In genomic region chr7:130887182-130888016, GRCh38 we compare ENCODE assay signal across 9 cellular contexts.
DNase-seq lines count a peak whose midpoint lies in the region; ATAC-seq, FAIRE-seq and TF ChIP-seq lines count a peak whose summit lies in the region.
"Had no signal": no experiment of that assay in that cellular context is flagged by ENCODE, and none has a peak within 500 bp of the region (broad histone marks: within the 10 kb centered on the region; RNA-seq: fewer than 3 reads in every experiment).

No MANE protein-coding gene starts in this region.

- TF ChIP-seq RAD21 in K562 (CRISPR knock-in tag; conservative IDR thresholded peaks at IDR 0.05 in 1 of 2, IDR thresholded peaks at IDR 0.05 in 1 of 2): no peak

- POLR2A ChIA-PET in A673 (lab: Charles Lee; ENCODE audit: low non-redundant PET): no interaction called here
- POLR2A ChIA-PET in K562 (lab: Yijun Ruan, JAX): interaction anchor here (0.9 kb wide), 1 partner anchor 17 kb away, joined by 3 read pairs; no protein-coding TSS in a partner anchor

- no peak overlapping the region for H3K4me2 ChIP-seq in K562 (ENCODE audit: insufficient read depth, low read length)

- no TSS peak for BruUV-seq in A673 (replicated peaks; lab: Mats Ljungman, UMichigan)
- no TSS peak for BruUV-seq in K562 (replicated peaks; lab: Mats Ljungman, UMichigan)

- no peak overlapping the region for H2AFZ ChIP-seq in K562 (ENCODE audit: low read depth, low read length)

- no peak for TF ChIP-seq EP300 in K562 (IDR thresholded peaks at IDR 0.05; ENCODE audit: low read length)

- DNase-seq in A673 (ENCODE audit: low spot score): peak; percentile 71
- peak; percentile 74 for DNase-seq in HK-2 (ENCODE audit: unreplicated experiment)
- DNase-seq in K562 (ENCODE audit: extremely low read depth in 1 of 4, low spot score in 3 of 4): no peak
- DNase-seq in lower lobe of right lung: no peak
- DNase-seq in NCI-H748 (lab: John Stamatoyannopoulos, UW; ENCODE audit: unreplicated experiment): no peak
- DNase-seq in putamen (ENCODE audit: low spot score): no peak
- no peak for DNase-seq in stimulated activated CD4-positive, alpha-beta T cell treated with anti-CD3 and anti-CD28 coated beads, Interleukin-12 subunit alpha, Interleukin-12 subunit beta, amount 100 ng/mL, for 4 hours
- DNase-seq: posterior cingulate gyrus had no signal

- H3K4me1 ChIP-seq in A673 (ENCODE audit: insufficient read depth, low read length, poor library complexity, severe bottlenecking) (peaks cover 88% of the 10 kb centered on the region), K562 (replicated peaks in 1 of 2; ENCODE audit: control insufficient read depth in 2 of 2, insufficient read depth in 2 of 2, low read length in 2 of 2) (peaks cover 0 to 6% of the 10 kb centered on the region in 2 experiments; a peak in 2 of 5 replicates), lower lobe of right lung (peaks cover 82% of the 10 kb centered on the region)

- FAIRE-seq in K562 (lab: Jason Lieb, UNC): no peak

- intact Hi-C loops in A673 (cut with micrococcal nuclease; ENCODE audit: unreplicated experiment) (no loop called here), K562 (cut with micrococcal nuclease) (no loop called here), lower lobe of right lung (cut with DNase I) (no loop called here)

- WGBS in K562 (ENCODE audit: insufficient coverage, low coverage, missing lambda C conversion rate): 79% methylated on average over 13 of the region's 13 CpGs

- ATAC-seq in K562 (no peak; the same call in 2 of the 3 replicates), lower lobe of right lung (no peak), GM18520 (IDR thresholded peaks at IDR 0.05; ENCODE audit: unreplicated experiment) (no peak)

- CTCF ChIA-PET in A673 (lab: Charles Lee): interaction anchor here (0.5 to 1.9 kb wide), 3 partner anchors 10 to 504 kb away, joined by 3 to 5 read pairs (median 3); no protein-coding TSS in a partner anchor
- CTCF ChIA-PET in K562 (lab: Yijun Ruan, JAX; ENCODE audit: low intra/inter-chr PET ratio): no interaction called here

- H3K79me2 ChIP-seq in K562 (ENCODE audit: control insufficient read depth, insufficient read depth, low read length): no peaks in the 10 kb centered on the region

- TF ChIP-seq CTCF in A673 (conservative IDR thresholded peaks at IDR 0.05; ENCODE audit: low read depth, low read length): no peak
- no peak for TF ChIP-seq CTCF in K562 (IDR thresholded peaks at IDR 0.05 in 2 of 3, conservative IDR thresholded peaks at IDR 0.05 in 1 of 3; ENCODE audit: insufficient read depth in 2 of 3, low read depth in 1 of 3, low read length in 3 of 3)
- no peak for TF ChIP-seq CTCF in lower lobe of right lung (IDR thresholded peaks at IDR 0.05)

- H3K27me3 ChIP-seq in A673 (replicated peaks; ENCODE audit: insufficient read depth, low read depth, low read length, poor library complexity): no peaks in the 10 kb centered on the region
- no peaks in the 10 kb centered on the region for H3K27me3 ChIP-seq in K562 (ENCODE audit: control insufficient read depth in 2 of 2, insufficient read depth in 2 of 2, low read length in 2 of 2)
- no peaks in the 10 kb centered on the region for H3K27me3 ChIP-seq in lower lobe of right lung (ENCODE audit: low read depth)

- no peak for TF ChIP-seq POLR2A in K562 (conservative IDR thresholded peaks at IDR 0.05)

- H4K20me1 ChIP-seq in K562 (replicated peaks; ENCODE audit: control insufficient read depth, insufficient read depth, low read length): 0 out of 2 replicates have a peak, but pooled peaks cover 4% of the 10 kb centered on the region

- in situ Hi-C loops in K562 (cut with MboI): loop anchor here (10.0 kb wide), 2 partner anchors 627 to 767 kb away; no protein-coding TSS in a partner anchor

- H3K9ac ChIP-seq in K562 (ENCODE audit: insufficient read depth in 1 of 2, low read depth in 2 of 2, low read length in 2 of 2): no peak overlapping the region

- no peaks in the 10 kb centered on the region for H3K9me1 ChIP-seq in K562 (ENCODE audit: control insufficient read depth, insufficient read depth, low read length)

- H3K9me3 ChIP-seq in A673 (ENCODE audit: low read depth, low read length, poor library complexity, severe bottlenecking): no peaks in the 10 kb centered on the region
- H3K9me3 ChIP-seq in K562 (replicated peaks; ENCODE audit: control insufficient read depth, insufficient read depth, low read depth, low read length): no peaks in the 10 kb centered on the region
- no peaks in the 10 kb centered on the region for H3K9me3 ChIP-seq in lower lobe of right lung

- H3K36me3 ChIP-seq in A673 (ENCODE audit: insufficient read depth, low read length, poor library complexity, severe bottlenecking) (peaks cover 81% of the 10 kb centered on the region), K562 (ENCODE audit: control insufficient read depth, insufficient read depth, low read length) (no peaks in the 10 kb centered on the region; the same call in 2 of the 3 replicates), lower lobe of right lung (peaks cover 82% of the 10 kb centered on the region)

- peak overlapping the region; percentile 76 for H3K27ac ChIP-seq in A673 (ENCODE audit: low read depth, low read length, poor library complexity, severe bottlenecking)
- H3K27ac ChIP-seq in K562 (ENCODE audit: extremely low read depth, low read depth, low read length): no peak overlapping the region
- H3K27ac ChIP-seq in lower lobe of right lung: peak overlapping the region; percentile 64

- H3K4me3 ChIP-seq in A673 (ENCODE audit: low read depth, low read length, poor library complexity, severe bottlenecking) (no peak overlapping the region), K562 (no peak overlapping the region), lower lobe of right lung (no peak overlapping the region)

TF ChIP-seq in K562, 482 proteins besides CTCF, POLR2A, EP300 and RAD21:
- no peak for TF ChIP-seq MECOM (CRISPR knock-in tag; IDR thresholded peaks at IDR 0.05)
- no peak for TF ChIP-seq MTA1 (IDR thresholded peaks at IDR 0.05; ENCODE audit: borderline replicate concordance)
- no peak for TF ChIP-seq SFPQ (IDR thresholded peaks at IDR 0.05; ENCODE audit: low read depth, low read length)
- 0 out of 2 replicates have a peak, but pooled peaks have one; percentile 8 for TF ChIP-seq TFAP4 (CRISPR knock-in tag; IDR thresholded peaks at IDR 0.05; ENCODE audit: borderline replicate concordance)
- TF ChIP-seq ZNF561 (CRISPR knock-in tag; conservative IDR thresholded peaks at IDR 0.05): no peak
- TF ChIP-seq FOSL1 (tag; conservative IDR thresholded peaks at IDR 0.05): 0 out of 2 replicates have a peak, but pooled peaks have one; percentile 18
- TF ChIP-seq NFIX (CRISPR knock-in tag; IDR thresholded peaks at IDR 0.05; ENCODE audit: low read depth): no peak
- no peak for TF ChIP-seq PREB (CRISPR knock-in tag; IDR thresholded peaks at IDR 0.05)
- no peak for TF ChIP-seq RNF2 (IDR thresholded peaks at IDR 0.05)
- no peak for TF ChIP-seq TEAD4 (IDR thresholded peaks at IDR 0.05; ENCODE audit: low read length)
- TF ChIP-seq TEAD4 (CRISPR knock-in tag; IDR thresholded peaks at IDR 0.05; ENCODE audit: borderline replicate concordance): no peak
- TF ChIP-seq STAG1 (CRISPR knock-in tag; IDR thresholded peaks at IDR 0.05; ENCODE audit: borderline replicate concordance): no peak
- no peak for TF ChIP-seq HNRNPLL (IDR thresholded peaks at IDR 0.05; ENCODE audit: low read depth, low read length, poor library complexity, severe bottlenecking)
TF ChIP-seq in K562: peak in this region for 2.

Comparison
In these comparisons a context has a peak if more than half of its experiments do, and no peak if none do; other contexts are left out.
1. DNase-seq: peak in A673 (single experiment) and HK-2 (single experiment); none in K562 (0 of 4), lower lobe of right lung (single experiment), NCI-H748 (single experiment), putamen (single experiment) and stimulated activated CD4-positive, alpha-beta T cell treated with anti-CD3 and anti-CD28 coated beads, Interleukin-12 subunit alpha, Interleukin-12 subunit beta, amount 100 ng/mL, for 4 hours (single experiment).